1 cellular context compared by ENCODE assay signal in genomic region chr19:17159466-17160393, GRCh38.
TF ChIP-seq lines count a peak whose summit lies in the region.

No MANE protein-coding gene starts in this region.

TF ChIP-seq in GM23338, 12 proteins besides CTCF, POLR2A, EP300 and RAD21 (continued from another document):
- TF ChIP-seq REST (IDR thresholded peaks at IDR 0.05; ENCODE audit: unreplicated experiment) (no peak), JUNB (IDR thresholded peaks at IDR 0.05; ENCODE audit: unreplicated experiment) (no peak), EZH2phosphoT487 (IDR thresholded peaks at IDR 0.05; ENCODE audit: unreplicated experiment) (no peak), ZNF462 (CRISPR knock-in tag; IDR thresholded peaks at IDR 0.05) (no peak; the same call in 1 of the 2 replicates), POLR2AphosphoS5 (IDR thresholded peaks at IDR 0.05; ENCODE audit: low read depth) (peak; percentile 52)
